20 cellular contexts compared by ENCODE assay signal in the genomic region with DNA sequence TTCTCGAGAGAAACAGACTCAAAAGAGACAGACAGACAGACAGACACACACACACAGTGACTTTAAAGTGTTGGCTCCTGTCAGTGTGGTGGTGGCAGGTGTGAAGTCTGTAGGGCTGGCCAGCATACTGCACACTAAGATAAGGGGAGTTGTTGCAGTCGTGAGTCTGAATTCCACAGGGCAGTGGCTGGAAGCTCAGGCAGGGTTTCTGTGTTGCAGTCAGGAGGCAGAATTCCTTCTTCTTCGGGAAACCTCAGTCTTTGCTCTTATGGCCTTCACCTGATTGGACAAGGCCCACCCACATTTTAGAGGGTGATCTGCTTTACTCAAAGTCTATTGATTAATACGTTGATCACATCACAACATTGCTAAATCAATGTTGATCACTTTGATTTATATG.
DNase-seq lines count a peak whose midpoint lies in the region; ATAC-seq, FAIRE-seq and TF ChIP-seq lines count a peak whose summit lies in the region.
"Had no signal": no experiment of that assay in that cellular context is flagged by ENCODE, and none has a peak within 500 bp of the region (broad histone marks: within the 10 kb centered on the region; RNA-seq: fewer than 3 reads in every experiment).

No MANE protein-coding gene starts in this region.

- H3K4me1 ChIP-seq in heart left ventricle: peaks cover 0 to 22% (median 0%) of the 10 kb centered on the region in 12 donors

- CTCF ChIA-PET in activated CD4-positive, alpha-beta T cell treated with anti-CD3 and anti-CD28 coated beads for 36 hours (lab: Charles Lee): no interaction called here
- CTCF ChIA-PET in RWPE1 (lab: Yijun Ruan, JAX): no interaction called here

- no peaks in the 10 kb centered on the region for H3K27me3 Mint-ChIP-seq in activated CD4-positive, alpha-beta T cell treated with anti-CD3 and anti-CD28 coated beads for 36 hours

- no peak overlapping the region for H3K27ac Mint-ChIP-seq in activated CD4-positive, alpha-beta T cell treated with anti-CD3 and anti-CD28 coated beads for 36 hours
- H3K27ac Mint-ChIP-seq: CD8-positive, alpha-beta T cell; GM23338 had no signal

- 53 to 61% (median 54%) methylated on average over 4 of the region's 4 CpGs for WGBS in heart left ventricle, 4 donors

- TF ChIP-seq POLR2A in heart left ventricle (IDR thresholded peaks at IDR 0.05): no peak

- TF ChIP-seq CTCF in bronchial epithelial cell (IDR thresholded peaks at IDR 0.05; ENCODE audit: insufficient read depth, low read length, severe bottlenecking) (no peak), heart left ventricle (IDR thresholded peaks at IDR 0.05) (no peak), RWPE1 (conservative IDR thresholded peaks at IDR 0.05; ENCODE audit: low read depth) (no peak)

- ATAC-seq in heart left ventricle (peak in 3 of 4 donors; percentile 71 to 78 (median 73)), left lobe of liver (no peak)
- no peak for ATAC-seq in activated CD4-positive, alpha-beta T cell treated with anti-CD3 and anti-CD28 coated beads for 36 hours
- ATAC-seq: CD8-positive, alpha-beta T cell; GM23338; HCT116 had no signal

- H3K27me3 ChIP-seq in bronchial epithelial cell (ENCODE audit: control insufficient read depth, insufficient read depth, low read length): no peaks in the 10 kb centered on the region
- no peaks in the 10 kb centered on the region for H3K27me3 ChIP-seq in heart left ventricle
- H3K27me3 ChIP-seq: BLaER1 treated with 17β-estradiol and CSF1 and Interleukin-3, amounts not matched to agents 10 nM and 100 nM had no signal

- H3K9me3 ChIP-seq in heart left ventricle: no peaks in the 10 kb centered on the region
- H3K9me3 ChIP-seq: BLaER1 treated with 17β-estradiol and CSF1 and Interleukin-3, amounts not matched to agents 10 nM and 100 nM had no signal

- H3K4me3 Mint-ChIP-seq in activated CD4-positive, alpha-beta T cell treated with anti-CD3 and anti-CD28 coated beads for 36 hours: no peak overlapping the region
- H3K4me3 Mint-ChIP-seq: CD8-positive, alpha-beta T cell; GM23338 had no signal

- H3K36me3 Mint-ChIP-seq in activated CD4-positive, alpha-beta T cell treated with anti-CD3 and anti-CD28 coated beads for 36 hours (ENCODE audit: low read depth): no peaks in the 10 kb centered on the region
- H3K36me3 Mint-ChIP-seq: CD8-positive, alpha-beta T cell had no signal

- H3K9me3 Mint-ChIP-seq in activated CD4-positive, alpha-beta T cell treated with anti-CD3 and anti-CD28 coated beads for 36 hours (ENCODE audit: low read depth): no peaks in the 10 kb centered on the region
- H3K9me3 Mint-ChIP-seq: CD8-positive, alpha-beta T cell; GM23338 had no signal

- intact Hi-C loops in heart left ventricle (cut with DNase I): no loop called here
- intact Hi-C loops in activated CD4-positive, alpha-beta T cell treated with anti-CD3 and anti-CD28 coated beads for 36 hours (cut with DNase I, micrococcal nuclease): no loop called here

- no peak overlapping the region for H3K27ac ChIP-seq in heart left ventricle
- H3K27ac ChIP-seq in RWPE1: no peak overlapping the region
- H3K27ac ChIP-seq: BLaER1 treated with 17β-estradiol and CSF1 and Interleukin-3, amounts not matched to agents 10 nM and 100 nM had no signal

- no peak overlapping the region for H3K4me3 ChIP-seq in bronchial epithelial cell (ENCODE audit: low read depth, low read length)
- H3K4me3 ChIP-seq in heart left ventricle: no peak overlapping the region
- H3K4me3 ChIP-seq: BLaER1 treated with 17β-estradiol and CSF1 and Interleukin-3, amounts not matched to agents 10 nM and 100 nM; GM23338 had no signal

- POLR2A ChIA-PET in activated CD4-positive, alpha-beta T cell treated with anti-CD3 and anti-CD28 coated beads for 36 hours (lab: Charles Lee): no interaction called here
- POLR2A ChIA-PET in RWPE1 (lab: Yijun Ruan, JAX; ENCODE audit: low non-redundant PET): no interaction called here

- no peaks in the 10 kb centered on the region for H3K4me1 Mint-ChIP-seq in activated CD4-positive, alpha-beta T cell treated with anti-CD3 and anti-CD28 coated beads for 36 hours

- H3K36me3 ChIP-seq in bronchial epithelial cell (ENCODE audit: control insufficient read depth, insufficient read depth, low read length): no peaks in the 10 kb centered on the region
- no peaks in the 10 kb centered on the region for H3K36me3 ChIP-seq in heart left ventricle
- H3K36me3 ChIP-seq: BLaER1 treated with 17β-estradiol and CSF1 and Interleukin-3, amounts not matched to agents 10 nM and 100 nM had no signal

- FAIRE-seq in bronchial epithelial cell (lab: Jason Lieb, UNC): peak; percentile 36
- FAIRE-seq: GM19239, RCC 7860 had no signal

- DNase-seq in bronchial epithelial cell (ENCODE audit: low read depth) (no peak), heart left ventricle (peak in 2 of 5 donors; percentile 14 to 36), left lobe of liver (ENCODE audit: low spot score) (peak; percentile 6), ureter (ENCODE audit: low spot score) (peak; percentile 13), foreskin melanocyte (no peak), RWPE1 (ENCODE audit: low spot score) (no peak)
- no peak for DNase-seq in activated CD4-positive, alpha-beta T cell treated with anti-CD3 and anti-CD28 coated beads for 36 hours
- DNase-seq: Calu3; CD8-positive, alpha-beta T cell; KG1; MV-4-11; NCI-H1694 treated with DMSO at 0.1 percent for 48 hours; NCI-H510A; NCI-H748 treated with DMSO at 0.1 percent for 48 hours; SHP77 treated with DMSO at 0.1 percent for 48 hours had no signal

Comparison
In these comparisons a context has a peak if more than half of its experiments do, and no peak if none do; other contexts are left out.
1. DNase-seq: peak in left lobe of liver (single experiment) and ureter (single experiment); none in bronchial epithelial cell (single experiment), foreskin melanocyte (single experiment), activated CD4-positive, alpha-beta T cell treated with anti-CD3 and anti-CD28 coated beads for 36 hours (single experiment) and RWPE1 (single experiment).
2. ATAC-seq: peak in heart left ventricle (3 of 4); none in left lobe of liver (single experiment) and activated CD4-positive, alpha-beta T cell treated with anti-CD3 and anti-CD28 coated beads for 36 hours (single experiment).